In genomic region chr5:150214289-150214688, GRCh38 we compare ENCODE assay signal across 18 cellular contexts. TPM values are rescaled to one million over a fixed set of nuclear protein-coding genes. Genes with fewer than 3 reads are reported as not detected.
A peak's percentile ranks its signal among the peaks of the same experiment; 100 is the strongest.
DNase-seq lines count a peak whose midpoint lies in the region; ATAC-seq and TF ChIP-seq lines count a peak whose summit lies in the region.
"Had no signal": no experiment of that assay in that cellular context is flagged by ENCODE, and none has a peak within 500 bp of the region (broad histone marks: within the 10 kb centered on the region; RNA-seq: fewer than 3 reads in every experiment).

No MANE protein-coding gene starts in this region.

- H3K27ac ChIP-seq in fibroblast of lung (ENCODE audit: insufficient read depth, low read length) (no peak overlapping the region), mesenchymal stem cell (ENCODE audit: low read length, poor library complexity, severe bottlenecking) (no peak overlapping the region), aorta (ENCODE audit: low read depth in 1 of 2, low read length in 2 of 2) (peak overlapping the region in 1 of 2 donors; percentile 23)
- H3K27ac ChIP-seq: dorsolateral prefrontal cortex had no signal

- no peak overlapping the region for H2AK5ac ChIP-seq in mesenchymal stem cell (ENCODE audit: low read length, severe bottlenecking)

- no peak overlapping the region for H2BK5ac ChIP-seq in mesenchymal stem cell (ENCODE audit: low read depth, low read length, poor library complexity, severe bottlenecking)

- H3K9me3 ChIP-seq in fibroblast of lung (ENCODE audit: control insufficient read depth, insufficient read depth, low read depth, low read length) = no peaks in the 10 kb centered on the region
- H3K9me3 ChIP-seq in mesenchymal stem cell (ENCODE audit: control insufficient read depth, low read length) = no peaks in the 10 kb centered on the region
- H3K9me3 ChIP-seq in aorta (ENCODE audit: control insufficient read depth, low read length) = no peaks in the 10 kb centered on the region

- peak; percentile 65 for TF ChIP-seq CTCF in HFFc6 (IDR thresholded peaks at IDR 0.05)
- peak; percentile 17 to 24 for TF ChIP-seq CTCF in fibroblast of lung (conservative IDR thresholded peaks at IDR 0.05 in 1 of 2, IDR thresholded peaks at IDR 0.05 in 1 of 2; ENCODE audit: low read depth in 1 of 2, low read length in 2 of 2)

- no peaks in the 10 kb centered on the region for H3K9me3 Mint-ChIP-seq in HFFc6
- no peaks in the 10 kb centered on the region for H3K9me3 Mint-ChIP-seq in activated CD4-positive, alpha-beta T cell treated with anti-CD3 and anti-CD28 coated beads, Interleukin-2, amount 10 ng/mL, durations not matched to agents 7 days and 5 days
- H3K9me3 Mint-ChIP-seq: activated T-cell treated with anti-CD3 and anti-CD28 coated beads, Interleukin-2, amount 50 U/mL, for 4 hours had no signal

- POLR2A ChIA-PET in activated CD4-positive, alpha-beta T cell treated with anti-CD3 and anti-CD28 coated beads, Interleukin-2, amount 10 ng/mL, durations not matched to agents 7 days and 5 days (lab: Charles Lee) = no interaction called here

- H2BK15ac ChIP-seq in mesenchymal stem cell (ENCODE audit: low read depth, poor library complexity, severe bottlenecking) = no peak overlapping the region

- H4K8ac ChIP-seq in mesenchymal stem cell (ENCODE audit: low read length) = peak overlapping the region; percentile 5

- WGBS in mesenchymal stem cell = 79% methylated on average over 7 of the region's 7 CpGs
- 3 to 6% methylated on average over 6 to 7 of the region's 7 CpGs for WGBS in aorta, 2 donors

- H3K27me3 ChIP-seq in fibroblast of lung (ENCODE audit: control insufficient read depth, insufficient read depth, low read length) (no peaks in the 10 kb centered on the region), mesenchymal stem cell (ENCODE audit: control insufficient read depth in 1 of 2, insufficient read depth in 1 of 2, low read length in 2 of 2) (no peaks in the 10 kb centered on the region), aorta (ENCODE audit: control insufficient read depth in 1 of 2, insufficient read depth in 2 of 2, low read length in 1 of 2) (no peaks in the 10 kb centered on the region)
- H3K27me3 ChIP-seq: dorsolateral prefrontal cortex had no signal

- no peaks in the 10 kb centered on the region for H3K79me1 ChIP-seq in mesenchymal stem cell (replicated peaks; ENCODE audit: low read length, poor library complexity, severe bottlenecking)

- H3K36me3 ChIP-seq in fibroblast of lung (ENCODE audit: control insufficient read depth, insufficient read depth, low read length) (no peaks in the 10 kb centered on the region), mesenchymal stem cell (ENCODE audit: control insufficient read depth in 1 of 2, insufficient read depth in 2 of 2, low read depth in 1 of 2, low read length in 2 of 2) (no peaks in the 10 kb centered on the region), aorta (ENCODE audit: control insufficient read depth in 1 of 2, insufficient read depth in 2 of 2, low read length in 1 of 2) (no peaks in the 10 kb centered on the region)

- H4K91ac ChIP-seq in mesenchymal stem cell (ENCODE audit: low read length) = no peak overlapping the region

- CTCF ChIA-PET in activated CD4-positive, alpha-beta T cell treated with anti-CD3 and anti-CD28 coated beads, Interleukin-2, amount 10 ng/mL, durations not matched to agents 7 days and 5 days (lab: Charles Lee) = interaction anchor here (1.5 to 1.8 kb wide), 2 partner anchors 19 to 85 kb away, joined by 3 read pairs; no protein-coding TSS in a partner anchor

- no peak overlapping the region for H3K4me3 Mint-ChIP-seq in HFFc6
- no peak overlapping the region for H3K4me3 Mint-ChIP-seq in activated CD4-positive, alpha-beta T cell treated with anti-CD3 and anti-CD28 coated beads, Interleukin-2, amount 10 ng/mL, durations not matched to agents 7 days and 5 days
- H3K4me3 Mint-ChIP-seq: activated CD4-positive, alpha-beta T cell treated with anti-CD3 and anti-CD28 coated beads for 36 hours; activated T-cell treated with anti-CD3 and anti-CD28 coated beads, Interleukin-2, amount 50 U/mL, for 4 hours had no signal

- H2BK120ac ChIP-seq in mesenchymal stem cell (ENCODE audit: low read depth, low read length) = no peak overlapping the region

- H3K4me2 ChIP-seq in fibroblast of lung (ENCODE audit: extremely low read depth, insufficient read depth, low read length) = no peak overlapping the region
- no peak overlapping the region for H3K4me2 ChIP-seq in mesenchymal stem cell (ENCODE audit: low read length, poor library complexity, severe bottlenecking)

- DNase-seq in HFFc6 = peak; percentile 16
- DNase-seq in fibroblast of lung (ENCODE audit: low read depth in 2 of 2) = peak in 1 of 2 donors; percentile 62
- peak; percentile 44 for DNase-seq in mesenchymal stem cell
- DNase-seq in aorta = peak; percentile 82 to 88
- no peak for DNase-seq in activated CD4-positive, alpha-beta T cell treated with anti-CD3 and anti-CD28 coated beads for 48 hours
- no peak for DNase-seq in activated CD4-positive, alpha-beta T cell treated with anti-CD3 and anti-CD28 coated beads, Interleukin-2, amount 10 ng/mL, durations not matched to agents 7 days and 5 days
- DNase-seq: activated CD4-positive, alpha-beta T cell treated with anti-CD3 and anti-CD28 coated beads for 36 hours; activated T-cell treated with anti-CD3 and anti-CD28 coated beads, Interleukin-2, amount 50 U/mL, for 4 hours; dorsolateral prefrontal cortex; kidney glomerular epithelial cell; NCI-H187; NCI-H524 treated with DMSO at 0.1 percent for 48 hours; stimulated activated naive CD4-positive, alpha-beta T cell treated with Interleukin-2 at 50 U/mL for 16 hours had no signal

- no peak overlapping the region for H3K18ac ChIP-seq in mesenchymal stem cell (ENCODE audit: low read depth in 1 of 2, low read length in 2 of 2)

- no peak overlapping the region for H3K9ac ChIP-seq in fibroblast of lung (ENCODE audit: insufficient read depth, low read length)
- peak overlapping the region; percentile 74 for H3K9ac ChIP-seq in mesenchymal stem cell (ENCODE audit: low read length)

- peaks cover 2% of the 10 kb centered on the region; the same call in 1 of the 2 replicates for H3K27me3 Mint-ChIP-seq in HFFc6 (ENCODE audit: insufficient read depth)
- H3K27me3 Mint-ChIP-seq in activated CD4-positive, alpha-beta T cell treated with anti-CD3 and anti-CD28 coated beads, Interleukin-2, amount 10 ng/mL, durations not matched to agents 7 days and 5 days = peaks cover 11% of the 10 kb centered on the region

- peak overlapping the region; percentile 81 for H3K27ac Mint-ChIP-seq in HFFc6
- H3K27ac Mint-ChIP-seq in activated CD4-positive, alpha-beta T cell treated with anti-CD3 and anti-CD28 coated beads, Interleukin-2, amount 10 ng/mL, durations not matched to agents 7 days and 5 days = no peak overlapping the region
- H3K27ac Mint-ChIP-seq: activated CD4-positive, alpha-beta T cell treated with anti-CD3 and anti-CD28 coated beads for 36 hours had no signal

- H3K4me3 ChIP-seq in fibroblast of lung (replicated peaks in 1 of 4; ENCODE audit: control extremely low read depth in 1 of 4, insufficient read depth in 1 of 4, low read depth in 3 of 4, low read length in 4 of 4) (no peak overlapping the region), mesenchymal stem cell (ENCODE audit: insufficient read depth in 1 of 2, low read depth in 1 of 2, low read length in 2 of 2) (no peak overlapping the region), aorta (ENCODE audit: low read length in 2 of 2) (no peak overlapping the region)
- H3K4me3 ChIP-seq: dorsolateral prefrontal cortex had no signal

- intact Hi-C loops in aorta (cut with DNase I) = no loop called here

- H3K4me1 Mint-ChIP-seq in HFFc6 (ENCODE audit: low read depth) = peaks cover 32% of the 10 kb centered on the region
- peaks cover 13% of the 10 kb centered on the region for H3K4me1 Mint-ChIP-seq in activated CD4-positive, alpha-beta T cell treated with anti-CD3 and anti-CD28 coated beads, Interleukin-2, amount 10 ng/mL, durations not matched to agents 7 days and 5 days

- ATAC-seq in aorta (ENCODE audit: low FRiP score) = peak; percentile 53
- ATAC-seq in GM21786 (IDR thresholded peaks at IDR 0.05; ENCODE audit: unreplicated experiment) = no peak
- ATAC-seq: activated CD4-positive, alpha-beta T cell treated with anti-CD3 and anti-CD28 coated beads for 36 hours; activated T-cell treated with anti-CD3 and anti-CD28 coated beads, Interleukin-2, amount 50 U/mL, for 4 hours; Panc1 had no signal

- H3K36me3 Mint-ChIP-seq in HFFc6 (ENCODE audit: low read depth) = no peaks in the 10 kb centered on the region
- H3K36me3 Mint-ChIP-seq in activated CD4-positive, alpha-beta T cell treated with anti-CD3 and anti-CD28 coated beads, Interleukin-2, amount 10 ng/mL, durations not matched to agents 7 days and 5 days (ENCODE audit: low read depth) = no peaks in the 10 kb centered on the region

- H4K20me1 ChIP-seq in fibroblast of lung (ENCODE audit: control insufficient read depth, extremely low read depth, insufficient read depth, low read length) = no peaks in the 10 kb centered on the region

- no peak overlapping the region for H3K14ac ChIP-seq in mesenchymal stem cell (ENCODE audit: low read length in 2 of 2)

- no peaks in the 10 kb centered on the region for H3K79me2 ChIP-seq in fibroblast of lung (ENCODE audit: control insufficient read depth, insufficient read depth, low read length)

- peak overlapping the region in 1 of 2 experiments; percentile 24 for H3K4ac ChIP-seq in mesenchymal stem cell (ENCODE audit: low read depth in 1 of 2, low read length in 2 of 2)

- no peak overlapping the region for H2AFZ ChIP-seq in fibroblast of lung (ENCODE audit: low read length)
- H2AFZ ChIP-seq in mesenchymal stem cell (ENCODE audit: low read depth, low read length) = no peak overlapping the region

- peak overlapping the region in 1 of 2 experiments; percentile 6 for H2BK12ac ChIP-seq in mesenchymal stem cell (ENCODE audit: low read length in 2 of 2)

- no peak overlapping the region for H3K23ac ChIP-seq in mesenchymal stem cell (ENCODE audit: low read length in 2 of 2)

- H3K4me1 ChIP-seq in fibroblast of lung (ENCODE audit: control insufficient read depth, extremely low read depth, insufficient read depth, low read length) = peaks cover 8% of the 10 kb centered on the region
- peaks cover 5% of the 10 kb centered on the region for H3K4me1 ChIP-seq in mesenchymal stem cell (ENCODE audit: control insufficient read depth, insufficient read depth, low read depth, low read length)
- no peaks in the 10 kb centered on the region for H3K4me1 ChIP-seq in aorta (ENCODE audit: control insufficient read depth in 1 of 2, insufficient read depth in 2 of 2, low read length in 2 of 2)

RNA-seq across cellular contexts. Expression of gene SLC6A7, which starts 24.4 kb away (rescaled TPM):
- total RNA-seq in HFFc6 (2021; fragmentation: NEBNext Ultra II Directional; extraction: Animal tissue kit (Norgen Biotek cat#: 25700)) = not detected
- total RNA-seq in fibroblast of lung (not detected in 2 replicates), aorta (not detected)
- polyA plus RNA-seq in fibroblast of lung (0.02 TPM in 1 of 2 replicates, not detected in the other), aorta (under 1 TPM; 0.25 to 0.41 TPM)
- polyA plus RNA-seq in fibroblast of lung (2012) = 0.03 TPM in 1 of 2 replicates, not detected in the other
- polyA minus RNA-seq in fibroblast of lung (ENCODE audit: low replicate concordance) = not detected in 2 replicates
- polyA plus RNA-seq in mesenchymal stem cell (2013, experiment 1 of 2) = not detected
- not detected for polyA plus RNA-seq in mesenchymal stem cell (2013, experiment 2 of 2)
- total RNA-seq in activated CD4-positive, alpha-beta T cell treated with anti-CD3 and anti-CD28 coated beads, Interleukin-2, amount 10 ng/mL, durations not matched to agents 7 days and 5 days = not detected
- total RNA-seq: activated CD4-positive, alpha-beta T cell treated with anti-CD3 and anti-CD28 coated beads for 36 hours; activated T-cell treated with anti-CD3 and anti-CD28 coated beads, Interleukin-2, amount 50 U/mL, for 4 hours; LHCN-M2; T-helper 1 cell treated with Interleukin-12 subunit alpha and Interleukin-12 subunit beta and Interleukin-4 antibody, amounts not matched to agents 30 ng/mL and 1 ng/mL, for 36 hours had no signal
- polyA plus RNA-seq: adipose tissue had no signal

RNA-seq across cellular contexts. Expression of gene CDX1, which starts 47.7 kb away (rescaled TPM):
- total RNA-seq in HFFc6 (2021; fragmentation: NEBNext Ultra II Directional; extraction: Animal tissue kit (Norgen Biotek cat#: 25700)) = under 1 TPM in 1 of 6 experiments, not detected in 5; 0.11 TPM
- total RNA-seq in fibroblast of lung = under 0.01 and 0.33 TPM in 2 replicates
- polyA plus RNA-seq in fibroblast of lung = 0.09 and 1.8 TPM in 2 replicates
- polyA plus RNA-seq in fibroblast of lung (2012) = 1.6 TPM in 1 of 2 replicates, not detected in the other
- 1.5 TPM in 1 of 2 replicates, not detected in the other for polyA minus RNA-seq in fibroblast of lung (ENCODE audit: low replicate concordance)
- 0.08 TPM for polyA plus RNA-seq in mesenchymal stem cell (2013, experiment 1 of 2)
- polyA plus RNA-seq in mesenchymal stem cell (2013, experiment 2 of 2) = 0.03 TPM
- not detected for total RNA-seq in aorta
- 10 to 100 TPM in 1 of 2 donors, under 1 TPM in 1; 0.69 to 30.2 TPM for polyA plus RNA-seq in aorta
- total RNA-seq in activated CD4-positive, alpha-beta T cell treated with anti-CD3 and anti-CD28 coated beads, Interleukin-2, amount 10 ng/mL, durations not matched to agents 7 days and 5 days = not detected
- total RNA-seq: activated CD4-positive, alpha-beta T cell treated with anti-CD3 and anti-CD28 coated beads for 36 hours; LHCN-M2; T-helper 1 cell treated with Interleukin-12 subunit alpha and Interleukin-12 subunit beta and Interleukin-4 antibody, amounts not matched to agents 30 ng/mL and 1 ng/mL, for 36 hours had no signal

RNA-seq across cellular contexts. Expression of gene PDGFRB, which starts 58.6 kb away (rescaled TPM):
- total RNA-seq in HFFc6 (2021; fragmentation: NEBNext Ultra II Directional; extraction: Animal tissue kit (Norgen Biotek cat#: 25700)) = 100 to 1,000 TPM; 137 to 208 (median 180) TPM
- 151 and 231 TPM in 2 replicates for total RNA-seq in fibroblast of lung
- 77.4 and 347 TPM in 2 replicates for polyA plus RNA-seq in fibroblast of lung
- polyA plus RNA-seq in fibroblast of lung (2012) = 109 and 618 TPM in 2 replicates
- polyA minus RNA-seq in fibroblast of lung (ENCODE audit: low replicate concordance) = 549 and 2,332 TPM in 2 replicates
- polyA plus RNA-seq in mesenchymal stem cell (2013, experiment 1 of 2) = 203 TPM
- 211 TPM for polyA plus RNA-seq in mesenchymal stem cell (2013, experiment 2 of 2)
- 100 to 1,000 TPM; 217 to 360 TPM for total RNA-seq in aorta
- polyA plus RNA-seq in aorta = 100 to 1,000 TPM in 1 of 2 donors, 10 to 100 TPM in 1; 44.0 to 353 TPM
- total RNA-seq in activated CD4-positive, alpha-beta T cell treated with anti-CD3 and anti-CD28 coated beads, Interleukin-2, amount 10 ng/mL, durations not matched to agents 7 days and 5 days = 1 to 10 TPM; 1.9 to 3.6 TPM
- total RNA-seq: activated CD4-positive, alpha-beta T cell treated with anti-CD3 and anti-CD28 coated beads for 36 hours had no signal

Comparison
In these comparisons a context has a peak if more than half of its experiments do, and no peak if none do; other contexts are left out.
1. DNase-seq: peak in HFFc6 (single experiment), mesenchymal stem cell (single experiment) and aorta (2 of 2); none in activated CD4-positive, alpha-beta T cell treated with anti-CD3 and anti-CD28 coated beads for 48 hours (single experiment) and activated CD4-positive, alpha-beta T cell treated with anti-CD3 and anti-CD28 coated beads, Interleukin-2, amount 10 ng/mL, durations not matched to agents 7 days and 5 days (single experiment).
2. RNA of gene PDGFRB, which starts 58.6 kb away (total RNA-seq): 217 to 360 TPM in aorta, 151 to 231 TPM in fibroblast of lung and 137 to 208 TPM in HFFc6; 1.9 to 3.6 TPM in activated CD4-positive, alpha-beta T cell treated with anti-CD3 and anti-CD28 coated beads, Interleukin-2, amount 10 ng/mL, durations not matched to agents 7 days and 5 days; every median in the first group is over 10 times any median in the second.